ENCODE assay signal across 8 cellular contexts in genomic region chr9:4984571-4985375, GRCh38. TPM values are rescaled to one million over a fixed set of nuclear protein-coding genes. Genes with fewer than 3 reads are reported as not detected.
DNase-seq lines count a peak whose midpoint lies in the region; ATAC-seq and TF ChIP-seq lines count a peak whose summit lies in the region.

TSS of gene JAK2 (plus strand) at chr9:4985272. CDS start at chr9:5021988, 36,716 bp downstream.

- H3K4me3 ChIP-seq in BJ (ENCODE audit: low read depth, low read length) (peak within 1 kb of the TSS; percentile 87), lower leg skin (ENCODE audit: low read depth, poor library complexity, severe bottlenecking) (peak within 1 kb of the TSS; percentile 59)

- POLR2A ChIA-PET in BJ (lab: Charles Lee), result interaction anchor here (0.6 kb wide), 1 partner anchor 159 kb away, joined by 5 read pairs; no protein-coding TSS in a partner anchor

- H3K36me3 ChIP-seq in BJ (ENCODE audit: control insufficient read depth, insufficient read depth, low read length), result no peaks in the 10 kb centered on the region

- ATAC-seq in GM19043 (IDR thresholded peaks at IDR 0.05; ENCODE audit: low read depth, unreplicated experiment) (peak; percentile 64), HG03432 (IDR thresholded peaks at IDR 0.05; ENCODE audit: unreplicated experiment) (peak; percentile 74)

- H3K27me3 Mint-ChIP-seq in dendritic cell treated with granulocyte-macrophage colony-stimulating factor and Interleukin-4, amounts not matched to agents 40 ng/mL and 50 ng/mL, for 4 days, result no peaks in the 10 kb centered on the region

- TF ChIP-seq CTCF in BJ (IDR thresholded peaks at IDR 0.05; ENCODE audit: insufficient read depth, low read depth, low read length) (peak; percentile 65), lower leg skin (IDR thresholded peaks at IDR 0.05) (no peak)

- TF ChIP-seq POLR2A in lower leg skin (IDR thresholded peaks at IDR 0.05), result no peak

- peaks cover 46% of the 10 kb centered on the region for H3K4me1 Mint-ChIP-seq in dendritic cell treated with granulocyte-macrophage colony-stimulating factor and Interleukin-4, amounts not matched to agents 40 ng/mL and 50 ng/mL, for 4 days (ENCODE audit: low read depth)

- peak within 1 kb of the TSS; percentile 97 for H3K27ac Mint-ChIP-seq in dendritic cell treated with granulocyte-macrophage colony-stimulating factor and Interleukin-4, amounts not matched to agents 40 ng/mL and 50 ng/mL, for 4 days

- peaks cover 29% of the 10 kb centered on the region for H3K36me3 Mint-ChIP-seq in dendritic cell treated with granulocyte-macrophage colony-stimulating factor and Interleukin-4, amounts not matched to agents 40 ng/mL and 50 ng/mL, for 4 days (ENCODE audit: low read depth)

- no peak within 1 kb of the TSS for H3K4me3 Mint-ChIP-seq in dendritic cell treated with granulocyte-macrophage colony-stimulating factor and Interleukin-4, amounts not matched to agents 40 ng/mL and 50 ng/mL, for 4 days

- no peaks in the 10 kb centered on the region for H3K27me3 ChIP-seq in BJ (ENCODE audit: control insufficient read depth, insufficient read depth, low read length)

- CTCF ChIA-PET in BJ (lab: Yijun Ruan, JAX), result interaction anchor here (0.5 to 12.5 kb wide), 11 partner anchors 14 to 645 kb away, joined by 3 to 154 read pairs (median 3); partner anchors contain the start of gene RCL1

- WGBS in lower leg skin, 2 donors, result 1% methylated on average over 49 to 76 of the region's 88 CpGs

- no peaks in the 10 kb centered on the region for H3K9me3 Mint-ChIP-seq in dendritic cell treated with granulocyte-macrophage colony-stimulating factor and Interleukin-4, amounts not matched to agents 40 ng/mL and 50 ng/mL, for 4 days

- DNase-seq in BJ (ENCODE audit: low read depth) (peak; percentile 65), NCI-H524 treated with DMSO at 0.1 percent for 48 hours (lab: John Stamatoyannopoulos, UW) (peak; percentile 31), lower leg skin (ENCODE audit: low spot score in 2 of 2) (peak; percentile 90 to 98)
- DNase-seq in activated CD4-positive, alpha-beta T cell treated with anti-CD3 and anti-CD28 coated beads, Interleukin-2, amount 50 U/mL, for 1 hour, result peak; percentile 71
- peak; percentile 72 to 81 for DNase-seq in stimulated activated CD4-positive, alpha-beta T cell treated with anti-CD3 and anti-CD28 coated beads, Interleukin-4, amount 100 ng/mL, for 48 hours (ENCODE audit: low read depth in 2 of 2)

- intact Hi-C loops in dendritic cell treated with granulocyte-macrophage colony-stimulating factor and Interleukin-4, amounts not matched to agents 40 ng/mL and 50 ng/mL, for 4 days (cut with micrococcal nuclease), result loop anchor here (2.0 to 10.0 kb wide), 5 partner anchors 132 to 470 kb away; partner anchors contain the start of genes CD274, CDC37L1 and RCL1
- intact Hi-C loops in lower leg skin (cut with DNase I; ENCODE audit: low total_unique reads), result loop anchor here (5.0 kb wide), 1 partner anchor 222 kb away; no protein-coding TSS in a partner anchor

RNA-seq across cellular contexts. Expression of gene JAK2, which starts in this region (rescaled TPM):
- 2.0 and 3.8 TPM in 2 replicates for polyA plus RNA-seq in BJ (2011; rRNA removed)
- 3.4 and 3.5 TPM in 2 replicates for polyA minus RNA-seq in BJ (2011; rRNA and poly(A)+ RNA removed)
- 10 to 100 TPM; 24.1 to 46.2 (median 34.4) TPM for total RNA-seq in lower leg skin

Comparison
In these comparisons a context has a peak if more than half of its experiments do, and no peak if none do; other contexts are left out.
1. Peak in every context shown above with its lines: DNase-seq, ATAC-seq and H3K4me3 ChIP-seq.
2. DNase-seq: peak in every context shown above with its lines; median percentile 94 in lower leg skin; 76 in stimulated activated CD4-positive, alpha-beta T cell treated with anti-CD3 and anti-CD28 coated beads, Interleukin-4, amount 100 ng/mL, for 48 hours; 71 in activated CD4-positive, alpha-beta T cell treated with anti-CD3 and anti-CD28 coated beads, Interleukin-2, amount 50 U/mL, for 1 hour; 65 in BJ; 31 in NCI-H524 treated with DMSO at 0.1 percent for 48 hours.